Comparison of ENCODE assay signal across 11 cellular contexts in the genomic region with DNA sequence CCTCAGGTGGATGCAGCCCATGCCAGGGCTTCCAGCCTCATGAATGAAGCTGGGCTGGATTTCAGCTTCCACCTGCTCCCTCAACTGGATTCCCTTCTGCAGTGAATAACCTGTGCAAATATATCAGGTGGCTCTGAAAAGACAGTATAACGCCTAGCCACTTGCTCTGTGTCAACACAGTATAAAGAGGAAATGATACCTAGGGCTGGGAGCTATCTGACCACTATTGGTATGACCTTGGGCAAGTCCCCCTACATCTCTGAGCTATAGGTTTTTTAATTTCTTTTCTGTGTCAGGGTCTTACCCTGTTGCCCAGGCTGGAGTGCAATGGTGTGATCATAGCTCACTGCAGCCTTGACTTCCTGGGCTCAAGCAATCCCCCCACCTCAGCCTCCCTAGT. TPM values are rescaled to one million over a fixed set of nuclear protein-coding genes. Genes with fewer than 3 reads are reported as not detected.
DNase-seq lines count a peak whose midpoint lies in the region; ATAC-seq lines count a peak whose summit lies in the region.
"Had no signal": no experiment of that assay in that cellular context is flagged by ENCODE, and none has a peak within 500 bp of the region (broad histone marks: within the 10 kb centered on the region; RNA-seq: fewer than 3 reads in every experiment).

No MANE protein-coding gene starts in this region.

- ATAC-seq in GM21786 (IDR thresholded peaks at IDR 0.05; ENCODE audit: unreplicated experiment) (peak; percentile 96), HG03342 (IDR thresholded peaks at IDR 0.05; ENCODE audit: unreplicated experiment) (peak; percentile 94), naive B cell (ENCODE audit: low read depth in 2 of 2) (peak; percentile 51 to 60)

- no peaks in the 10 kb centered on the region for H3K27me3 Mint-ChIP-seq in naive B cell

- H3K36me3 Mint-ChIP-seq in naive B cell, result no peaks in the 10 kb centered on the region

- H3K27ac Mint-ChIP-seq in naive B cell, result no peak overlapping the region

- H3K4me3 Mint-ChIP-seq in naive B cell, result no peak overlapping the region

- peak; percentile 47 for DNase-seq in SIG-M5 treated with dmso at 0.1 percent for 504 hours (lab: John Stamatoyannopoulos, UW; ENCODE audit: unreplicated experiment)
- DNase-seq in SIG-M5 (lab: John Stamatoyannopoulos, UW), result no peak
- no peak for DNase-seq in naive B cell
- DNase-seq in activated naive CD4-positive, alpha-beta T cell treated with anti-CD3 and anti-CD28 coated beads, Interleukin-2, amount 50 U/mL, for 16 hours, result no peak
- no peak for DNase-seq in central memory CD4-positive, alpha-beta T cell
- no peak for DNase-seq in stimulated activated CD4-positive, alpha-beta T cell treated with anti-CD3 and anti-CD28 coated beads, Interleukin-12 subunit alpha, Interleukin-12 subunit beta, amount 100 ng/mL, for 4 hours
- DNase-seq: H7, upper lobe of left lung had no signal

- H3K9me3 Mint-ChIP-seq in naive B cell, result no peaks in the 10 kb centered on the region

- H3K4me1 Mint-ChIP-seq in naive B cell, result peaks cover 0 to 6% (median 2%) of the 10 kb centered on the region in 3 donors

RNA-seq across cellular contexts. Expression of a gene that starts 19.8 kb away (rescaled TPM):
- polyA plus RNA-seq in naive B cell (ENCODE audit: low read depth in 6 of 6), result under 1 TPM in 1 of 6 donors, not detected in 5; 0.57 TPM
- polyA plus RNA-seq: liver had no signal

RNA-seq across cellular contexts. Expression of a gene that starts 20.9 kb away (rescaled TPM):
- 100 to 1,000 TPM in 3 of 6 donors, 10 to 100 TPM in 3; 81.8 to 127 (median 104) TPM for polyA plus RNA-seq in naive B cell (ENCODE audit: low read depth in 6 of 6)

RNA-seq across cellular contexts. Expression of a gene that starts 21.4 kb away (rescaled TPM):
- 10 to 100 TPM in 2 of 6 donors, 1 to 10 TPM in 4; 8.6 to 13.9 (median 9.7) TPM for polyA plus RNA-seq in naive B cell (ENCODE audit: low read depth in 6 of 6)

RNA-seq across cellular contexts. Expression of a gene that starts 55.5 kb away (rescaled TPM):
- under 1 TPM in 1 of 6 donors, not detected in 5; 0.23 TPM for polyA plus RNA-seq in naive B cell (ENCODE audit: low read depth in 6 of 6)
